In genomic region chr21:46058339-46059145, GRCh38 we compare ENCODE assay signal across 16 cellular contexts. TPM values are rescaled to one million over a fixed set of nuclear protein-coding genes. Genes with fewer than 3 reads are reported as not detected.
A peak's percentile ranks its signal among the peaks of the same experiment; 100 is the strongest.
DNase-seq lines count a peak whose midpoint lies in the region; ATAC-seq and TF ChIP-seq lines count a peak whose summit lies in the region.
"Had no signal": no experiment of that assay in that cellular context is flagged by ENCODE, and none has a peak within 500 bp of the region (broad histone marks: within the 10 kb centered on the region; RNA-seq: fewer than 3 reads in every experiment).

No MANE protein-coding gene starts in this region.

- peak; percentile 68 for DNase-seq in cardiac septum (ENCODE audit: low spot score)
- no peak for DNase-seq in heart left ventricle
- no peak for DNase-seq in coronary artery (ENCODE audit: low spot score)
- DNase-seq in neural progenitor cell (ENCODE audit: low spot score): no peak
- DNase-seq in uterus: peak in 1 of 2 donors; percentile 24
- DNase-seq in neuronal stem cell (ENCODE audit: low spot score): no peak
- no peak for DNase-seq in HT-29 (ENCODE audit: low spot score)
- DNase-seq in RPMI8226: no peak
- DNase-seq: activated CD4-positive, CD25-positive, alpha-beta regulatory T cell treated with anti-CD3 and anti-CD28 coated beads, Interleukin-2, amount 50 U/mL, for 72 hours; colonic mucosa; Karpas-422; NCI-H2081; NK-92 treated with Interleukin-12 subunit alpha and Interleukin-12 subunit beta, amount 100 ng/mL, for 24 hours; small intestine had no signal

- no peak overlapping the region for H3K14ac ChIP-seq in neuronal stem cell (ENCODE audit: low read length)

- H2BK12ac ChIP-seq in neuronal stem cell (ENCODE audit: low read length): no peak overlapping the region

- no peak overlapping the region for H2BK15ac ChIP-seq in neuronal stem cell (ENCODE audit: low read length)

- no peaks in the 10 kb centered on the region for H3K79me1 ChIP-seq in neuronal stem cell (ENCODE audit: low read depth, low read length)

- no peaks in the 10 kb centered on the region for H3F3A ChIP-seq in neural progenitor cell (ENCODE audit: low read depth)

- TF ChIP-seq CTCF in heart left ventricle (IDR thresholded peaks at IDR 0.05) (no peak), coronary artery (IDR thresholded peaks at IDR 0.05) (no peak), neural progenitor cell (IDR thresholded peaks at IDR 0.05) (no peak), uterus (IDR thresholded peaks at IDR 0.05) (no peak)

- H3K27ac ChIP-seq in heart left ventricle: peak overlapping the region in 1 of 12 donors; percentile 92
- peak overlapping the region; percentile 94 to 99 for H3K27ac ChIP-seq in coronary artery
- H3K27ac ChIP-seq in neural progenitor cell: no peak overlapping the region
- peak overlapping the region; percentile 98 to 99 for H3K27ac ChIP-seq in uterus
- H3K27ac ChIP-seq in neuronal stem cell (replicated peaks; ENCODE audit: low read length): no peak overlapping the region
- H3K27ac ChIP-seq: SK-N-MC had no signal

- TF ChIP-seq POLR2A in heart left ventricle (IDR thresholded peaks at IDR 0.05) (no peak), uterus (IDR thresholded peaks at IDR 0.05) (no peak)

- H3K27me3 ChIP-seq in heart left ventricle: peaks cover 0 to 7% (median 0%) of the 10 kb centered on the region in 9 donors
- no peaks in the 10 kb centered on the region for H3K27me3 ChIP-seq in neural progenitor cell
- H3K27me3 ChIP-seq in uterus: no peaks in the 10 kb centered on the region
- no peaks in the 10 kb centered on the region for H3K27me3 ChIP-seq in neuronal stem cell (ENCODE audit: control insufficient read depth in 3 of 3, insufficient read depth in 3 of 3, low read depth in 1 of 3, low read length in 3 of 3)
- H3K27me3 ChIP-seq: colonic mucosa had no signal

- H3K36me3 ChIP-seq in heart left ventricle: no peaks in the 10 kb centered on the region
- H3K36me3 ChIP-seq in neural progenitor cell: no peaks in the 10 kb centered on the region
- no peaks in the 10 kb centered on the region for H3K36me3 ChIP-seq in uterus
- H3K36me3 ChIP-seq in neuronal stem cell (replicated peaks in 1 of 2; ENCODE audit: control insufficient read depth in 2 of 2, insufficient read depth in 2 of 2, low read length in 2 of 2): no peaks in the 10 kb centered on the region
- H3K36me3 ChIP-seq: colonic mucosa had no signal

- H3K4me1 ChIP-seq in heart left ventricle (peaks cover 0 to 44% (median 20%) of the 10 kb centered on the region in 12 donors), neural progenitor cell (no peaks in the 10 kb centered on the region), uterus (peaks cover 5 to 36% of the 10 kb centered on the region in 2 donors), neuronal stem cell (ENCODE audit: control insufficient read depth in 2 of 2, insufficient read depth in 1 of 2, low read depth in 1 of 2, low read length in 2 of 2) (peaks cover 0 to 3% of the 10 kb centered on the region in 2 donors)
- H3K4me1 ChIP-seq: colonic mucosa had no signal

- no peaks in the 10 kb centered on the region for H4K20me1 ChIP-seq in neural progenitor cell (ENCODE audit: low read depth)

- no peak overlapping the region for H3K4me2 ChIP-seq in neural progenitor cell
- no peak overlapping the region for H3K4me2 ChIP-seq in neuronal stem cell (ENCODE audit: insufficient read depth, low read length, poor library complexity, severe bottlenecking)

- peaks cover 3% of the 10 kb centered on the region for H3K36me3 Mint-ChIP-seq in neural progenitor cell
- H3K36me3 Mint-ChIP-seq: activated naive CD4-positive, alpha-beta T cell treated with anti-CD3 and anti-CD28 coated beads, Interleukin-2, amount 10 ng/mL, durations not matched to agents 7 days and 5 days had no signal

- H3K27me3 Mint-ChIP-seq in neural progenitor cell (ENCODE audit: insufficient read depth, low read depth): peaks cover 16% of the 10 kb centered on the region

- no peak overlapping the region for H2AFZ ChIP-seq in neural progenitor cell (replicated peaks)
- H2AFZ ChIP-seq in neuronal stem cell (ENCODE audit: low read length): no peak overlapping the region

- peak overlapping the region; percentile 64 for H3K4me3 Mint-ChIP-seq in neural progenitor cell
- H3K4me3 Mint-ChIP-seq: activated naive CD4-positive, alpha-beta T cell treated with anti-CD3 and anti-CD28 coated beads, Interleukin-2, amount 10 ng/mL, durations not matched to agents 7 days and 5 days had no signal

- H3K4ac ChIP-seq in neuronal stem cell (ENCODE audit: low read length): no peak overlapping the region

- H3K9me3 ChIP-seq in heart left ventricle: peaks cover 0 to 23% (median 3%) of the 10 kb centered on the region in 12 donors
- H3K9me3 ChIP-seq in neural progenitor cell (ENCODE audit: low read depth): no peaks in the 10 kb centered on the region
- H3K9me3 ChIP-seq in uterus: no peaks in the 10 kb centered on the region
- H3K9me3 ChIP-seq in neuronal stem cell (replicated peaks in 1 of 2; ENCODE audit: control insufficient read depth in 2 of 2, insufficient read depth in 1 of 2, low read depth in 1 of 2, low read length in 2 of 2): peaks cover 12 to 24% of the 10 kb centered on the region in 2 donors
- H3K9me3 ChIP-seq: colonic mucosa had no signal

- no peak overlapping the region for H2BK5ac ChIP-seq in neuronal stem cell (ENCODE audit: low read length)

- H3K4me1 Mint-ChIP-seq in neural progenitor cell: peaks cover 18% of the 10 kb centered on the region

- H3K27ac Mint-ChIP-seq in neural progenitor cell: peak overlapping the region; percentile 74
- H3K27ac Mint-ChIP-seq: activated naive CD4-positive, alpha-beta T cell treated with anti-CD3 and anti-CD28 coated beads, Interleukin-2, amount 10 ng/mL, durations not matched to agents 7 days and 5 days had no signal

- H3K23ac ChIP-seq in neuronal stem cell (ENCODE audit: low read depth, low read length, poor library complexity): no peak overlapping the region

- H3K9ac ChIP-seq in neural progenitor cell (no peak overlapping the region), neuronal stem cell (ENCODE audit: low read depth, low read length, poor library complexity) (no peak overlapping the region)

- no peak overlapping the region for H4K8ac ChIP-seq in neuronal stem cell (ENCODE audit: low read depth, low read length)

- H2AK5ac ChIP-seq in neuronal stem cell (ENCODE audit: low read depth, low read length): no peak overlapping the region

- ATAC-seq in heart left ventricle: no peak

- H3K18ac ChIP-seq in neuronal stem cell (ENCODE audit: low read length): no peak overlapping the region

- WGBS in heart left ventricle, 4 donors: 83 to 97% (median 85%) methylated on average over 10 to 11 of the region's 11 CpGs
- no CpG with 5 or more reads among the region's 11 CpGs for WGBS in neuronal stem cell (ENCODE audit: extremely low coverage in 2 of 2, insufficient read length in 2 of 2, insufficient replicate concordance in 1 of 2), 2 donors

- intact Hi-C loops in cardiac septum (cut with DNase I): no loop called here
- intact Hi-C loops in heart left ventricle (cut with DNase I): loop anchor here in 1 of 10 donors (5.0 kb wide), 1 partner anchor 76 kb away; the partner anchor contains the start of gene COL6A1
- intact Hi-C loops in uterus (cut with DNase I; ENCODE audit: low total_unique reads): no loop called here

- H3K4me3 ChIP-seq in heart left ventricle: no peak overlapping the region
- H3K4me3 ChIP-seq in coronary artery: no peak overlapping the region
- no peak overlapping the region for H3K4me3 ChIP-seq in neural progenitor cell
- H3K4me3 ChIP-seq in uterus: no peak overlapping the region
- H3K4me3 ChIP-seq in neuronal stem cell (ENCODE audit: low read length in 2 of 2): peak overlapping the region in 1 of 2 donors; percentile 13
- H3K4me3 ChIP-seq: colonic mucosa, SK-N-MC had no signal

- no peaks in the 10 kb centered on the region for H3K79me2 ChIP-seq in neural progenitor cell (ENCODE audit: low read depth)

- H2BK120ac ChIP-seq in neuronal stem cell (ENCODE audit: low read depth, low read length): no peak overlapping the region

- H4K91ac ChIP-seq in neuronal stem cell (ENCODE audit: low read depth, low read length, poor library complexity): no peak overlapping the region

- peaks cover 25% of the 10 kb centered on the region for H3K9me3 Mint-ChIP-seq in neural progenitor cell

RNA-seq across cellular contexts. Expression of gene COL6A2, which starts 39.4 kb away (rescaled TPM):
- total RNA-seq in cardiac septum: 157 TPM
- 100 to 1,000 TPM; 118 to 484 (median 158) TPM for total RNA-seq in heart left ventricle
- polyA plus RNA-seq in heart left ventricle: 100 to 1,000 TPM; 143 to 221 TPM
- 5.2 and 22.8 TPM in 2 replicates for total RNA-seq in neural progenitor cell (ENCODE audit: low replicate concordance)
- total RNA-seq in uterus: 1,000 to 10,000 TPM in 2 of 4 donors, 100 to 1,000 TPM in 2; 321 to 1,200 (median 948) TPM
- 19.3 TPM for polyA plus RNA-seq in neuronal stem cell (2013, experiment 1 of 2)
- 19.1 TPM for polyA plus RNA-seq in neuronal stem cell (2013, experiment 2 of 2)
- total RNA-seq in HT-29 (2014; rRNA removed; shearing (Covaris generic)): not detected in 2 replicates

Comparison
In these comparisons a context has a peak if more than half of its experiments do, and no peak if none do; other contexts are left out.
1. H3K27ac ChIP-seq: peak in coronary artery (2 of 2) and uterus (2 of 2); none in neural progenitor cell (single experiment) and neuronal stem cell (single experiment).